Comparison of ENCODE assay signal across 11 cellular contexts in the genomic region with DNA sequence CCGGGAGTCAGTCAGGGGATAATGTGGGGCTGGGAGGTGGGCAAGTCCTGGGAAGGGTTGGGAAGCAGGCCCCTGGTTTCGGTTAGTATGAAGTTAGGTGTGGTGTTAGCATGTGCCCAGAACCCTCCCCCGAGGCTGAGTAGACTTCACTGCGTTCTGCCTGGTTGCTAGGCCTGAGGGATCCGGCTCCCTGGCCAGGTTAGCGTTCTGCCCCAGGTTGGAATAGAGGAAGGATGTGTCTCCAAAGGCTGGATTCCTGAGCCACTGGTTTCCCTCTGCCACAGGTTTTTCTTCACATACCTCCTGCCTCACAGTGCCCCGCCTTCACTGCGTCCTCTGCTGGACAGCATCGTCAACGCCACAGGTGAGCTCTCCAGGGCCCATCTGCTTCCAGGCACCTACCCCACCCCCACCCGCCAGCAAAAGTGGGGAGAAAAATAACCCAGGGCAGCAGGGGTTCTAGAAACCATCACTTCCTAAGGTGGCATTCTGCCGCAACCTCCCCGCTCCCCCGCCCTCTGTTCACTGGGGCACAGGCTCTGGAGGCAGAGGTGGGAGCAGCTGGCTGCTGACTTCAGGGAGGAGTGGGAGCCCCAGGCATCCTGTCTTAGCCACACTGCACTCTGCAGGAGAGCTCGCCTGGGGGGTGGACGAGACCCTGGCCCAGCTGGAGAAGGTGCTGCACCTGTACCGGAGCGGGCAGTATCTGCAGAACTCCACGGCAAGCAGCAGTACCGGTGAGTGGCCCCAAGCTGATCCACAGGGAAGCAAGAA. TPM values are rescaled to one million over a fixed set of nuclear protein-coding genes. Genes with fewer than 3 reads are reported as not detected.
DNase-seq lines count a peak whose midpoint lies in the region; ATAC-seq, FAIRE-seq and TF ChIP-seq lines count a peak whose summit lies in the region.
"Had no signal": no experiment of that assay in that cellular context is flagged by ENCODE, and none has a peak within 500 bp of the region (broad histone marks: within the 10 kb centered on the region; RNA-seq: fewer than 3 reads in every experiment).

No MANE protein-coding gene starts in this region.

- peaks cover 6% of the 10 kb centered on the region for H3K27me3 ChIP-seq in bronchial epithelial cell (ENCODE audit: control insufficient read depth, insufficient read depth, low read length)
- no peaks in the 10 kb centered on the region for H3K27me3 ChIP-seq in mesendoderm (ENCODE audit: insufficient read depth, low read length, poor library complexity)
- H3K27me3 ChIP-seq in tibial nerve: no peaks in the 10 kb centered on the region

- no peak overlapping the region for H3K4me2 ChIP-seq in mesendoderm (ENCODE audit: low read length)

- no peak overlapping the region for H3K4me3 ChIP-seq in bronchial epithelial cell (ENCODE audit: low read depth, low read length)
- no peak overlapping the region for H3K4me3 ChIP-seq in mesendoderm (ENCODE audit: low read length)
- peak overlapping the region in 1 of 4 donors; percentile 6 for H3K4me3 ChIP-seq in tibial nerve

- TF ChIP-seq CTCF in bronchial epithelial cell (IDR thresholded peaks at IDR 0.05; ENCODE audit: insufficient read depth, low read length, severe bottlenecking) (peak; percentile 2), tibial nerve (IDR thresholded peaks at IDR 0.05) (peak in 1 of 5 experiments; percentile 8)

- no peak overlapping the region for H4K8ac ChIP-seq in mesendoderm (ENCODE audit: low read depth, low read length)

- TF ChIP-seq RAD21 in Ishikawa (IDR thresholded peaks at IDR 0.05; ENCODE audit: low read depth): peak; percentile 21; the same call in 1 of the 2 replicates

- no peak for ATAC-seq in HG02885 (IDR thresholded peaks at IDR 0.05; ENCODE audit: poor library complexity, unreplicated experiment)

- H3K9ac ChIP-seq in mesendoderm (ENCODE audit: low read length): no peak overlapping the region

- no peak overlapping the region for H4K5ac ChIP-seq in mesendoderm (ENCODE audit: low read length)

- FAIRE-seq in bronchial epithelial cell (lab: Jason Lieb, UNC): no peak
- FAIRE-seq: GM18507, islet of Langerhans had no signal

- no peak overlapping the region for H2BK120ac ChIP-seq in mesendoderm (ENCODE audit: low read depth, low read length)

- H2AK5ac ChIP-seq in mesendoderm (ENCODE audit: low read length): no peak overlapping the region

- no peak overlapping the region for H3K4ac ChIP-seq in mesendoderm (ENCODE audit: low read depth, low read length)

- no peak overlapping the region for H2BK5ac ChIP-seq in mesendoderm (ENCODE audit: low read length)

- H3K18ac ChIP-seq in mesendoderm (ENCODE audit: low read length): no peak overlapping the region

- no peak overlapping the region for H2BK15ac ChIP-seq in mesendoderm (replicated peaks; ENCODE audit: low read depth)

- WGBS in mesendoderm (ENCODE audit: extremely low coverage, insufficient coverage, low lambda C conversion rate): no CpG with 5 or more reads among the region's 20 CpGs
- 79 to 81% methylated on average over 15 to 20 of the region's 20 CpGs for WGBS in tibial nerve, 2 donors

- no peaks in the 10 kb centered on the region for H3K79me1 ChIP-seq in mesendoderm (ENCODE audit: low read length)

- no peak for TF ChIP-seq POLR2A in tibial nerve (IDR thresholded peaks at IDR 0.05)

- no peak overlapping the region for H3K56ac ChIP-seq in mesendoderm (ENCODE audit: low read length)

- H3K36me3 ChIP-seq in bronchial epithelial cell (ENCODE audit: control insufficient read depth, insufficient read depth, low read length): no peaks in the 10 kb centered on the region
- H3K36me3 ChIP-seq in mesendoderm (ENCODE audit: control insufficient read depth, insufficient read depth, low read length): no peaks in the 10 kb centered on the region
- H3K36me3 ChIP-seq in tibial nerve: peaks cover 0 to 53% (median 5%) of the 10 kb centered on the region in 3 donors

- H3K4me1 ChIP-seq in mesendoderm (ENCODE audit: control insufficient read depth, low read depth, low read length) (peaks cover 19% of the 10 kb centered on the region), tibial nerve (peaks cover 0 to 96% (median 49%) of the 10 kb centered on the region in 4 donors)

- TF ChIP-seq EP300 in Ishikawa (IDR thresholded peaks at IDR 0.05; ENCODE audit: borderline replicate concordance): no peak
- no peak for TF ChIP-seq EP300 in tibial nerve (IDR thresholded peaks at IDR 0.05)

- no peaks in the 10 kb centered on the region for H3K9me3 ChIP-seq in tibial nerve

- no peak overlapping the region for H3K23ac ChIP-seq in mesendoderm (ENCODE audit: low read length)

- H3K79me2 ChIP-seq in mesendoderm (ENCODE audit: control insufficient read depth, insufficient read depth, low read length): no peaks in the 10 kb centered on the region

- DNase-seq in bronchial epithelial cell (ENCODE audit: low read depth) (no peak), mesendoderm (peak; percentile 64), tibial nerve (ENCODE audit: low spot score in 2 of 2) (no peak), glomerular visceral epithelial cell (ENCODE audit: extremely low spot score) (no peak), NK-92 (lab: John Stamatoyannopoulos, UW; ENCODE audit: unreplicated experiment) (no peak)
- DNase-seq: amniotic stem cell, NCI-H1694 treated with DMSO at 0.1 percent for 48 hours had no signal

- H3K27ac ChIP-seq in mesendoderm (ENCODE audit: low read depth, low read length) (no peak overlapping the region), tibial nerve (peak overlapping the region; percentile 28 to 97 (median 88))

TF ChIP-seq in Ishikawa, 13 proteins besides CTCF, POLR2A, EP300 and RAD21:
- no peak for TF ChIP-seq CREB1 (IDR thresholded peaks at IDR 0.05; ENCODE audit: low read depth)
- TF ChIP-seq REST (IDR thresholded peaks at IDR 0.05; ENCODE audit: low read depth): no peak
- no peak for TF ChIP-seq FOXM1 (IDR thresholded peaks at IDR 0.05; ENCODE audit: borderline replicate concordance, low read depth)
- no peak for TF ChIP-seq TAF1 (IDR thresholded peaks at IDR 0.05; ENCODE audit: low read depth)
- no peak for TF ChIP-seq YY1 (IDR thresholded peaks at IDR 0.05; ENCODE audit: low read depth)
- no peak for TF ChIP-seq TCF12 (IDR thresholded peaks at IDR 0.05; ENCODE audit: low read depth)
- TF ChIP-seq, protein P1, sequence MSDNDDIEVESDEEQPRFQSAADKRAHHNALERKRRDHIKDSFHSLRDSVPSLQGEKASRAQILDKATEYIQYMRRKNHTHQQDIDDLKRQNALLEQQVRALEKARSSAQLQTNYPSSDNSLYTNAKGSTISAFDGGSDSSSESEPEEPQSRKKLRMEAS (IDR thresholded peaks at IDR 0.05): no peak
- no peak for TF ChIP-seq TEAD4 (IDR thresholded peaks at IDR 0.05)
- TF ChIP-seq USF1 (IDR thresholded peaks at IDR 0.05): no peak
- TF ChIP-seq ZBTB7A (IDR thresholded peaks at IDR 0.05; ENCODE audit: low read depth): no peak

RNA-seq across cellular contexts. Expression of gene PKDCC, which starts 7.0 kb away (rescaled TPM):
- total RNA-seq in bronchial epithelial cell: 0.38 and 0.79 TPM in 2 replicates
- 4.4 TPM for polyA plus RNA-seq in mesendoderm (2013, experiment 1 of 2)
- 4.6 TPM for polyA plus RNA-seq in mesendoderm (2013, experiment 2 of 2)
- 100 to 1,000 TPM; 155 to 328 (median 200) TPM for total RNA-seq in tibial nerve

Comparison
In these comparisons a context has a peak if more than half of its experiments do, and no peak if none do; other contexts are left out.
1. RNA of gene PKDCC, which starts 7.0 kb away (total RNA-seq): 155 to 328 TPM in tibial nerve; 0.38 to 0.79 TPM in bronchial epithelial cell; every median in the first group is over 10 times any median in the second.